ENCODE assay signal across 12 cellular contexts in genomic region chr20:21613512-21613911, GRCh38.
DNase-seq lines count a peak whose midpoint lies in the region; TF ChIP-seq lines count a peak whose summit lies in the region.
"Had no signal": no experiment of that assay in that cellular context is flagged by ENCODE, and none has a peak within 500 bp of the region (broad histone marks: within the 10 kb centered on the region; RNA-seq: fewer than 3 reads in every experiment).

No MANE protein-coding gene starts in this region.

- H3K4me2 ChIP-seq in osteoblast (ENCODE audit: insufficient read depth, low read length), result no peak overlapping the region

- DNase-seq in DMS79 treated with DMSO at 0.1 percent for 48 hours (lab: John Stamatoyannopoulos, UW) (peak; percentile 19), NCI-H2029 (lab: John Stamatoyannopoulos, UW) (peak; percentile 91), SW480 (ENCODE audit: low spot score) (peak; percentile 41), osteoblast (ENCODE audit: insufficient read length, low spot score, missing footprints) (peak; percentile 71), endothelial cell (ENCODE audit: low spot score) (no peak), chondrocyte (ENCODE audit: low spot score) (no peak), NK-92 (lab: John Stamatoyannopoulos, UW; ENCODE audit: unreplicated experiment) (no peak), WERI-Rb-1 (no peak)
- DNase-seq: NCI-H1694; stimulated activated naive CD8-positive, alpha-beta T cell treated with anti-CD3 and anti-CD28 coated beads, Interleukin-15, amount 100 ng/mL, for 72 hours had no signal

- no peaks in the 10 kb centered on the region for H4K20me1 ChIP-seq in osteoblast (ENCODE audit: insufficient read depth, low read length)

- H3K36me3 Mint-ChIP-seq in endothelial cell (ENCODE audit: low read depth, unreplicated experiment) (no peaks in the 10 kb centered on the region), chondrocyte (ENCODE audit: low read depth) (no peaks in the 10 kb centered on the region)
- H3K36me3 Mint-ChIP-seq: CD14-positive monocyte had no signal

- H3K27ac ChIP-seq in osteoblast (ENCODE audit: low read depth, low read length) (no peak overlapping the region), WERI-Rb-1 (no peak overlapping the region)

- H2AFZ ChIP-seq in osteoblast (ENCODE audit: low read length), result no peak overlapping the region

- H3K9me3 ChIP-seq in osteoblast (ENCODE audit: low read depth, low read length) (no peaks in the 10 kb centered on the region), WERI-Rb-1 (ENCODE audit: severe bottlenecking) (no peaks in the 10 kb centered on the region)

- TF ChIP-seq CTCF in osteoblast (IDR thresholded peaks at IDR 0.05; ENCODE audit: extremely low read depth, low read depth, low read length) (no peak), endothelial cell (IDR thresholded peaks at IDR 0.05; ENCODE audit: unreplicated experiment) (no peak), chondrocyte (IDR thresholded peaks at IDR 0.05) (no peak), WERI-Rb-1 (IDR thresholded peaks at IDR 0.05; ENCODE audit: low read depth, low read length) (no peak)

- H3K9me3 Mint-ChIP-seq in endothelial cell (ENCODE audit: unreplicated experiment) (no peaks in the 10 kb centered on the region), chondrocyte (ENCODE audit: low read depth) (no peaks in the 10 kb centered on the region)
- H3K9me3 Mint-ChIP-seq: activated naive CD4-positive, alpha-beta T cell treated with anti-CD3 and anti-CD28 coated beads, Interleukin-2, amount 50 U/mL, for 72 hours; stimulated activated naive CD8-positive, alpha-beta T cell treated with anti-CD3 and anti-CD28 coated beads, Interleukin-15, amount 100 ng/mL, for 72 hours had no signal

- no peaks in the 10 kb centered on the region for H3K27me3 ChIP-seq in osteoblast (ENCODE audit: insufficient read depth, low read length)
- peaks cover 70% of the 10 kb centered on the region for H3K27me3 ChIP-seq in WERI-Rb-1 (ENCODE audit: insufficient read depth, low read depth, severe bottlenecking)

- H3K27me3 Mint-ChIP-seq in endothelial cell (ENCODE audit: unreplicated experiment) (peaks cover 1% of the 10 kb centered on the region), chondrocyte (ENCODE audit: low read depth) (peaks cover 15% of the 10 kb centered on the region)

- no peak overlapping the region for H3K4me3 ChIP-seq in osteoblast (ENCODE audit: insufficient read depth, low read length)
- no peak overlapping the region for H3K4me3 ChIP-seq in WERI-Rb-1 (ENCODE audit: low read depth, low read length)

- H3K4me1 Mint-ChIP-seq in endothelial cell (ENCODE audit: unreplicated experiment) (no peaks in the 10 kb centered on the region), chondrocyte (ENCODE audit: low read depth) (no peaks in the 10 kb centered on the region)
- H3K4me1 Mint-ChIP-seq: CD14-positive monocyte; stimulated activated naive CD8-positive, alpha-beta T cell treated with anti-CD3 and anti-CD28 coated beads, Interleukin-15, amount 100 ng/mL, for 72 hours had no signal

- H3K36me3 ChIP-seq in osteoblast (ENCODE audit: insufficient read depth, low read length) (no peaks in the 10 kb centered on the region), WERI-Rb-1 (no peaks in the 10 kb centered on the region)

- H3K79me2 ChIP-seq in osteoblast (ENCODE audit: insufficient read depth, low read length), result no peaks in the 10 kb centered on the region

- H3K27ac Mint-ChIP-seq in endothelial cell (ENCODE audit: unreplicated experiment) (no peak overlapping the region), chondrocyte (ENCODE audit: unreplicated experiment) (no peak overlapping the region)
- H3K27ac Mint-ChIP-seq: activated naive CD4-positive, alpha-beta T cell treated with anti-CD3 and anti-CD28 coated beads, Interleukin-2, amount 50 U/mL, for 72 hours; CD14-positive monocyte had no signal

- H3K4me3 Mint-ChIP-seq in endothelial cell (ENCODE audit: unreplicated experiment), result no peak overlapping the region
- no peak overlapping the region for H3K4me3 Mint-ChIP-seq in chondrocyte (ENCODE audit: unreplicated experiment)
- H3K4me3 Mint-ChIP-seq: CD14-positive monocyte; stimulated activated naive CD8-positive, alpha-beta T cell treated with anti-CD3 and anti-CD28 coated beads, Interleukin-15, amount 100 ng/mL, for 72 hours had no signal

- no peaks in the 10 kb centered on the region for H3K4me1 ChIP-seq in osteoblast (ENCODE audit: insufficient read depth, low read length)

Comparison
In these comparisons a context has a peak if more than half of its experiments do, and no peak if none do; other contexts are left out.
1. DNase-seq: peak in DMS79 treated with DMSO at 0.1 percent for 48 hours (single experiment), NCI-H2029 (single experiment), SW480 (single experiment) and osteoblast (single experiment); none in endothelial cell (single experiment), chondrocyte (single experiment), NK-92 (single experiment) and WERI-Rb-1 (single experiment).